ENCODE assay signal across 8 cellular contexts in genomic region chr1:58816747-58817221, GRCh38. TPM values are rescaled to one million over a fixed set of nuclear protein-coding genes. Genes with fewer than 3 reads are reported as not detected.
DNase-seq lines count a peak whose midpoint lies in the region; ATAC-seq and TF ChIP-seq lines count a peak whose summit lies in the region.

No MANE protein-coding gene starts in this region.

- peak overlapping the region; percentile 92 for H4K91ac ChIP-seq in trophoblast cell (ENCODE audit: low read depth, low read length)

- H3K36me3 ChIP-seq in endodermal cell (ENCODE audit: control insufficient read depth, insufficient read depth, low read length) (no peaks in the 10 kb centered on the region), trophoblast cell (ENCODE audit: control insufficient read depth in 1 of 2, insufficient read depth in 2 of 2, low read length in 2 of 2) (no peaks in the 10 kb centered on the region)

- H3K9ac ChIP-seq in endodermal cell (ENCODE audit: extremely low read depth, low read length, poor library complexity, severe bottlenecking) (peak overlapping the region; percentile 21), trophoblast cell (ENCODE audit: low read length) (no peak overlapping the region)

- H4K12ac ChIP-seq in trophoblast cell (ENCODE audit: low read depth, low read length), result no peak overlapping the region

- H2BK5ac ChIP-seq in trophoblast cell (ENCODE audit: low read depth, low read length, poor library complexity), result peak overlapping the region; percentile 26

- H3K27ac ChIP-seq in endodermal cell (ENCODE audit: low read depth, low read length) (no peak overlapping the region), trophoblast cell (ENCODE audit: low read depth, low read length) (peak overlapping the region; percentile 67)

- no peaks in the 10 kb centered on the region for H3K36me3 Mint-ChIP-seq in endodermal cell (ENCODE audit: low read depth)

- H3K23ac ChIP-seq in trophoblast cell (ENCODE audit: low read length), result no peak overlapping the region

- H3K4ac ChIP-seq in trophoblast cell (ENCODE audit: low read depth, low read length), result no peak overlapping the region

- H3K4me1 ChIP-seq in endodermal cell (ENCODE audit: control insufficient read depth, insufficient read depth, low read length) (no peaks in the 10 kb centered on the region), trophoblast cell (ENCODE audit: control insufficient read depth in 1 of 2, insufficient read depth in 2 of 2, low read length in 2 of 2) (peaks cover 16 to 18% of the 10 kb centered on the region in 2 experiments)

- peak overlapping the region; percentile 27 for H2BK12ac ChIP-seq in trophoblast cell (ENCODE audit: low read length)

- peak overlapping the region; percentile 89 for H2AFZ ChIP-seq in trophoblast cell (ENCODE audit: insufficient read depth, low read length, poor library complexity)

- DNase-seq in NCI-H774 (lab: John Stamatoyannopoulos, UW) (peak; percentile 53), endodermal cell (no peak), trophoblast cell (no peak), foreskin melanocyte (no peak)

- H2AK5ac ChIP-seq in trophoblast cell (ENCODE audit: low read length), result no peak overlapping the region

- peak overlapping the region; percentile 79 for H3K4me2 ChIP-seq in trophoblast cell (ENCODE audit: low read length)

- H3K27ac Mint-ChIP-seq in endodermal cell, result no peak overlapping the region

- H3K4me1 Mint-ChIP-seq in endodermal cell, result peaks cover 9% of the 10 kb centered on the region

- no peak overlapping the region for H3K18ac ChIP-seq in trophoblast cell (ENCODE audit: low read length)

- TF ChIP-seq CTCF in endodermal cell (conservative IDR thresholded peaks at IDR 0.05), result no peak

- H3K9me3 ChIP-seq in endodermal cell (ENCODE audit: control insufficient read depth, low read length) (no peaks in the 10 kb centered on the region), trophoblast cell (ENCODE audit: insufficient read depth, low read depth, low read length) (no peaks in the 10 kb centered on the region)

- peak overlapping the region; percentile 77 for H4K8ac ChIP-seq in trophoblast cell (ENCODE audit: low read depth, low read length)

- peaks cover 8% of the 10 kb centered on the region for H3K79me2 ChIP-seq in trophoblast cell (ENCODE audit: control insufficient read depth, insufficient read depth, low read length, poor library complexity)

- no peaks in the 10 kb centered on the region for H3K9me3 Mint-ChIP-seq in endodermal cell

- 70 to 89% methylated on average over 2 to 4 of the region's 4 CpGs for WGBS in endodermal cell (ENCODE audit: insufficient coverage in 1 of 2, insufficient read length in 1 of 2), 2 experiments
- WGBS in trophoblast cell (ENCODE audit: extremely low coverage, insufficient coverage, insufficient read length), result no CpG with 5 or more reads among the region's 4 CpGs

- no peak overlapping the region for H3K14ac ChIP-seq in trophoblast cell (ENCODE audit: low read length)

- peak overlapping the region; percentile 44; the same call in 1 of the 2 replicates for H3K4me3 ChIP-seq in GM08714 (ENCODE audit: low read length)
- H3K4me3 ChIP-seq in endodermal cell (ENCODE audit: low read length), result peak overlapping the region; percentile 77
- no peak overlapping the region for H3K4me3 ChIP-seq in trophoblast cell (ENCODE audit: low read depth, low read length)

- no peak for ATAC-seq in GM21515 (IDR thresholded peaks at IDR 0.05; ENCODE audit: unreplicated experiment)
- ATAC-seq in GM21619 (IDR thresholded peaks at IDR 0.05; ENCODE audit: unreplicated experiment), result no peak
- ATAC-seq in HG02798 (IDR thresholded peaks at IDR 0.05; ENCODE audit: poor library complexity, unreplicated experiment), result no peak

- peaks cover 32% of the 10 kb centered on the region for H3K27me3 Mint-ChIP-seq in endodermal cell (ENCODE audit: insufficient read depth)

- peaks cover 16% of the 10 kb centered on the region for H3K79me1 ChIP-seq in trophoblast cell (ENCODE audit: low read length)

- H3K4me3 Mint-ChIP-seq in endodermal cell, result peak overlapping the region; percentile 74

- H3K27me3 ChIP-seq in endodermal cell (ENCODE audit: control insufficient read depth, insufficient read depth, low read length, poor library complexity, severe bottlenecking), result no peaks in the 10 kb centered on the region
- no peaks in the 10 kb centered on the region for H3K27me3 ChIP-seq in trophoblast cell (ENCODE audit: insufficient read depth, low read length)

- peak overlapping the region; percentile 93 for H2BK120ac ChIP-seq in trophoblast cell (ENCODE audit: insufficient read depth, low read length, poor library complexity)

RNA-seq across cellular contexts. Expression of gene JUN, which starts 32.9 kb away (rescaled TPM):
- total RNA-seq in endodermal cell, result 10 to 100 TPM; 15.1 to 16.3 TPM
- polyA plus RNA-seq in endodermal cell (2013, experiment 1 of 2), result 29.1 TPM
- polyA plus RNA-seq in endodermal cell (2013, experiment 2 of 2), result 30.4 TPM
- 48.6 and 50.2 TPM in 2 replicates for polyA plus RNA-seq in trophoblast cell (2013)
